Comparison of ENCODE assay signal across 20 cellular contexts in the genomic region with DNA sequence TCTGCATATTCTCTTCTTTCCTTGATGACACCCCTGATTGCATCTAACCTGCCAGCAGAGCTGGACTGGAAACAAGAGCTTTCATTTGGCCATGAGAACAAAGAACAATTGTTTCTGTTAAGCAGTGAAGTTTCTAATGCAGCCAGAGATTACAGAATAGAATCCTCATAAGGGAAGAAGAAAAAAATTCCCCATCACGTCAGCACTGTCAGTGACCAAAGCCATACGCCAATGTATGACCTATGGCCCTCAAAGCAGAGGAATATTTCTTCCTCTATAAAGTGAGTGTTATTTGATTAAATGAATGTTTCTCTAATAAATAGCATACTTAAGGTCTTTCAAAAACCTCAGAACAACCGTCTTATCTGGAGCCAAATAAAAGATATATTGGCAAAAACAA.
DNase-seq lines count a peak whose midpoint lies in the region; ATAC-seq and TF ChIP-seq lines count a peak whose summit lies in the region.
"Had no signal": no experiment of that assay in that cellular context is flagged by ENCODE, and none has a peak within 500 bp of the region (broad histone marks: within the 10 kb centered on the region; RNA-seq: fewer than 3 reads in every experiment).

No MANE protein-coding gene starts in this region.

- H3K36me3 ChIP-seq in right atrium auricular region: no peaks in the 10 kb centered on the region
- H3K36me3 ChIP-seq: BLaER1 treated with 17β-estradiol and CSF1 and Interleukin-3, amounts not matched to agents 10 nM and 100 nM had no signal

- TF ChIP-seq CTCF in right atrium auricular region (IDR thresholded peaks at IDR 0.05) (no peak), fibroblast of the aortic adventitia (IDR thresholded peaks at IDR 0.05; ENCODE audit: insufficient read depth, low read length) (no peak), nephron (IDR thresholded peaks at IDR 0.05; ENCODE audit: unreplicated experiment in 3 of 3) (no peak)

- H3K4me3 Mint-ChIP-seq in nephron: no peak overlapping the region
- no peak overlapping the region for H3K4me3 Mint-ChIP-seq in activated naive CD8-positive, alpha-beta T cell treated with anti-CD3 and anti-CD28 coated beads for 36 hours
- H3K4me3 Mint-ChIP-seq: CD8-positive, alpha-beta T cell had no signal

- DNase-seq in left ventricle myocardium superior: no peak
- DNase-seq in right atrium auricular region (ENCODE audit: low spot score): no peak
- DNase-seq in fibroblast of the aortic adventitia (ENCODE audit: low read depth): peak; percentile 40
- no peak for DNase-seq in activated naive CD8-positive, alpha-beta T cell treated with anti-CD3 and anti-CD28 coated beads for 36 hours
- DNase-seq: CD8-positive, alpha-beta T cell; DMS53; EL; KBM-7; MV-4-11; NCI-H187; NCI-H2107; NCI-H2227 treated with DMSO at 0.1 percent for 48 hours; NCI-H510A treated with DMSO at 0.1 percent for 48 hours; NCI-H774; SIG-M5 had no signal

- H3K4me3 ChIP-seq in right atrium auricular region (no peak overlapping the region), fibroblast of the aortic adventitia (ENCODE audit: low read depth, low read length) (no peak overlapping the region)
- H3K4me3 ChIP-seq: BLaER1 treated with 17β-estradiol and CSF1 and Interleukin-3, amounts not matched to agents 10 nM and 100 nM had no signal

- ATAC-seq in left ventricle myocardium superior (peak; percentile 65), HG03460 (IDR thresholded peaks at IDR 0.05; ENCODE audit: unreplicated experiment) (no peak), GM18873 (IDR thresholded peaks at IDR 0.05; ENCODE audit: low FRiP score, unreplicated experiment) (no peak)
- ATAC-seq: CD8-positive, alpha-beta T cell; HepG2 had no signal

- intact Hi-C loops in left ventricle myocardium superior (cut with micrococcal nuclease): no loop called here

- H3K27ac ChIP-seq in right atrium auricular region: no peak overlapping the region
- H3K27ac ChIP-seq: BLaER1 treated with 17β-estradiol and CSF1 and Interleukin-3, amounts not matched to agents 10 nM and 100 nM had no signal

- peaks cover 0 to 18% of the 10 kb centered on the region in 2 donors for H3K9me3 ChIP-seq in right atrium auricular region

- peak overlapping the region in 2 of 3 experiments; percentile 23 to 96 for H3K27ac Mint-ChIP-seq in nephron
- no peak overlapping the region for H3K27ac Mint-ChIP-seq in activated naive CD8-positive, alpha-beta T cell treated with anti-CD3 and anti-CD28 coated beads for 36 hours
- H3K27ac Mint-ChIP-seq: CD8-positive, alpha-beta T cell had no signal

- no peaks in the 10 kb centered on the region for H3K27me3 ChIP-seq in right atrium auricular region
- H3K27me3 ChIP-seq: BLaER1 treated with 17β-estradiol and CSF1 and Interleukin-3, amounts not matched to agents 10 nM and 100 nM had no signal

- H3K36me3 Mint-ChIP-seq in nephron (ENCODE audit: low read depth): no peaks in the 10 kb centered on the region
- H3K36me3 Mint-ChIP-seq in activated naive CD8-positive, alpha-beta T cell treated with anti-CD3 and anti-CD28 coated beads for 36 hours: no peaks in the 10 kb centered on the region
- H3K36me3 Mint-ChIP-seq: CD8-positive, alpha-beta T cell had no signal

- peaks cover 21% of the 10 kb centered on the region for H3K4me1 Mint-ChIP-seq in nephron
- no peaks in the 10 kb centered on the region for H3K4me1 Mint-ChIP-seq in activated naive CD8-positive, alpha-beta T cell treated with anti-CD3 and anti-CD28 coated beads for 36 hours

- H3K27me3 Mint-ChIP-seq in nephron (ENCODE audit: low read depth): no peaks in the 10 kb centered on the region
- no peaks in the 10 kb centered on the region for H3K27me3 Mint-ChIP-seq in activated naive CD8-positive, alpha-beta T cell treated with anti-CD3 and anti-CD28 coated beads for 36 hours

- no peaks in the 10 kb centered on the region for H3K4me1 ChIP-seq in right atrium auricular region

- peaks cover 19% of the 10 kb centered on the region for H3K9me3 Mint-ChIP-seq in nephron
- H3K9me3 Mint-ChIP-seq in activated naive CD8-positive, alpha-beta T cell treated with anti-CD3 and anti-CD28 coated beads for 36 hours: peaks cover 7% of the 10 kb centered on the region
